8 cellular contexts compared by ENCODE assay signal in genomic region chr6:163414117-163414366, GRCh38. TPM values are rescaled to one million over a fixed set of nuclear protein-coding genes. Genes with fewer than 3 reads are reported as not detected.
DNase-seq lines count a peak whose midpoint lies in the region; ATAC-seq lines count a peak whose summit lies in the region.

No MANE protein-coding gene starts in this region.

- peaks cover 8% of the 10 kb centered on the region; the same call in 1 of the 2 replicates for H3K27me3 ChIP-seq in iPS-20b (ENCODE audit: insufficient read depth, low read length)

- peak overlapping the region; percentile 80 to 95 for H3K27ac Mint-ChIP-seq in activated naive CD4-positive, alpha-beta T cell treated with anti-CD3 and anti-CD28 coated beads, Interleukin-2, amount 50 U/mL, for 72 hours

- peaks cover 0 to 11% of the 10 kb centered on the region in 2 donors for H3K36me3 Mint-ChIP-seq in activated naive CD4-positive, alpha-beta T cell treated with anti-CD3 and anti-CD28 coated beads, Interleukin-2, amount 50 U/mL, for 72 hours

- peak overlapping the region; percentile 74; the same call in 1 of the 2 replicates for H3K4me3 ChIP-seq in iPS-20b (ENCODE audit: low read length)

- H3K4me1 ChIP-seq in iPS-20b (ENCODE audit: insufficient read depth, low read length): peaks cover 15% of the 10 kb centered on the region

- ATAC-seq in GM18873 (IDR thresholded peaks at IDR 0.05; ENCODE audit: low FRiP score, unreplicated experiment) (peak; percentile 13), HG02943 (IDR thresholded peaks at IDR 0.05; ENCODE audit: low read depth, unreplicated experiment) (peak; percentile 21), GM18870 (IDR thresholded peaks at IDR 0.05; ENCODE audit: unreplicated experiment) (no peak)
- ATAC-seq in activated naive CD4-positive, alpha-beta T cell treated with anti-CD3 and anti-CD28 coated beads, Interleukin-2, amount 50 U/mL, for 72 hours: peak in 1 of 2 donors; percentile 38

- no peak for DNase-seq in activated naive CD4-positive, alpha-beta T cell treated with anti-CD3 and anti-CD28 coated beads, Interleukin-2, amount 50 U/mL, for 72 hours (ENCODE audit: low spot score in 2 of 2)
- peak in 3 of 49 donors; percentile 79 to 86 (median 81) for DNase-seq in substantia nigra (lab: John Stamatoyannopoulos, UW)
- DNase-seq in activated CD4-positive, alpha-beta T cell treated with anti-CD3 and anti-CD28 coated beads for 1 hour: no peak
- DNase-seq in LoVo (ENCODE audit: low spot score): no peak

- no peaks in the 10 kb centered on the region for H3K36me3 ChIP-seq in iPS-20b (ENCODE audit: insufficient read depth, low read depth, low read length)

- no peaks in the 10 kb centered on the region for H3K9me3 Mint-ChIP-seq in activated naive CD4-positive, alpha-beta T cell treated with anti-CD3 and anti-CD28 coated beads, Interleukin-2, amount 50 U/mL, for 72 hours

- H3K9ac ChIP-seq in iPS-20b (ENCODE audit: low read depth, low read length): peak overlapping the region; percentile 83; the same call in 1 of the 2 replicates

- no peaks in the 10 kb centered on the region for H3K9me3 ChIP-seq in iPS-20b (ENCODE audit: insufficient read depth, low read depth, low read length)

- H3K27ac ChIP-seq in iPS-20b (ENCODE audit: low read length) (no peak overlapping the region), substantia nigra (ENCODE audit: low read depth, low read length, poor library complexity, severe bottlenecking) (peak overlapping the region; percentile 99)

RNA-seq across cellular contexts. Expression of gene QKI, which starts 0.5 kb away (rescaled TPM):
- 10 to 100 TPM; 54.7 to 61.8 TPM for total RNA-seq in activated naive CD4-positive, alpha-beta T cell treated with anti-CD3 and anti-CD28 coated beads, Interleukin-2, amount 50 U/mL, for 72 hours
